ENCODE assay signal across 20 cellular contexts in the genomic region with DNA sequence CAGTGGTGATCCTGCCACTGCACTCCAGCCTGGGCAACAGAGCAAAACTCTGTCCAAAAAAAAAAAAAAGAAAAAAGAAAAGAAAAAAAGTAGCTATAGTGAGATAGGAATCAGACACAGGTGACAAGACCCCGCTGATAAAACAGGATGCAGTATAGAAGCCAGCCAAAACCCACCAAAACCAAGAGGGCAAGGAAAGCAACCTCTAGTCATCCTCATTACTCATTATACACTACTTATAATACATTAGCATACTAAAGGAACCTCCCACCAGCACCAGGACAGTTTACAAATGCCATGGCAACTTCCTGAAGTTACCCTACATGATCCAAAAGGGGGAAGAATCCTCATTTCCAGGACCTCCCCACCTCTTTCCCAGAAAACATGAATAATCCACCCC. TPM values are rescaled to one million over a fixed set of nuclear protein-coding genes. Genes with fewer than 3 reads are reported as not detected.
DNase-seq lines count a peak whose midpoint lies in the region; ATAC-seq and TF ChIP-seq lines count a peak whose summit lies in the region.
"Had no signal": no experiment of that assay in that cellular context is flagged by ENCODE, and none has a peak within 500 bp of the region (broad histone marks: within the 10 kb centered on the region; RNA-seq: fewer than 3 reads in every experiment).

No MANE protein-coding gene starts in this region.

- WGBS in right cardiac atrium, result 91% methylated on average over 1 of the region's 1 CpG

- H3K27ac ChIP-seq in caudate nucleus (ENCODE audit: low read depth, low read length), result peak overlapping the region; percentile 77
- H3K27ac ChIP-seq in right cardiac atrium (ENCODE audit: low read length), result no peak overlapping the region
- peak overlapping the region in 1 of 2 donors; percentile 57 for H3K27ac ChIP-seq in uterus
- H3K27ac ChIP-seq: C4-2B, HL-60 had no signal

- DNase-seq in activated T-cell treated with anti-CD3 and anti-CD28 coated beads, Interleukin-2, amount 50 U/mL, for 4 hours, result no peak
- DNase-seq in activated T-cell treated with anti-CD3 and anti-CD28 coated beads, Interleukin-2, amount 50 U/mL, for 48 hours, result no peak
- DNase-seq in T-helper 17 cell (no peak), caudate nucleus (lab: John Stamatoyannopoulos, UW) (no peak), right cardiac atrium (no peak), uterus (no peak)
- DNase-seq: ACHN, AML-193, Caco-2, GF-D8, NCI-H1436, NCI-H1930, NCI-H226, NCI-H524, SHP77 treated with DMSO at 0.1 percent for 48 hours had no signal

- H3K9me3 ChIP-seq in T-helper 17 cell (ENCODE audit: control insufficient read depth, low read length, poor library complexity, severe bottlenecking), result no peaks in the 10 kb centered on the region
- no peaks in the 10 kb centered on the region for H3K9me3 ChIP-seq in right cardiac atrium (ENCODE audit: control insufficient read depth, low read length)
- no peaks in the 10 kb centered on the region for H3K9me3 ChIP-seq in uterus
- H3K9me3 ChIP-seq: Caco-2 had no signal

- no peaks in the 10 kb centered on the region for H3K36me3 ChIP-seq in uterus

- no peaks in the 10 kb centered on the region for H3K27me3 ChIP-seq in right cardiac atrium (ENCODE audit: control insufficient read depth, insufficient read depth)
- H3K27me3 ChIP-seq in uterus, result no peaks in the 10 kb centered on the region

- TF ChIP-seq POLR2A in uterus (IDR thresholded peaks at IDR 0.05), result no peak

- peak; percentile 31 to 38 for ATAC-seq in activated T-cell treated with anti-CD3 and anti-CD28 coated beads, Interleukin-2, amount 50 U/mL, for 4 hours
- no peak for ATAC-seq in T-helper 17 cell
- ATAC-seq in GM21619 (IDR thresholded peaks at IDR 0.05; ENCODE audit: unreplicated experiment), result no peak
- ATAC-seq in right cardiac atrium, result no peak
- ATAC-seq: HCT116 had no signal

- H3K27ac Mint-ChIP-seq in T-helper 17 cell, result peak overlapping the region; percentile 59
- peak overlapping the region; percentile 91 for H3K27ac Mint-ChIP-seq in stimulated activated naive CD8-positive, alpha-beta T cell treated with anti-CD3 and anti-CD28 coated beads, Interleukin-15, Interleukin-2, amounts not matched to agents 100 ng/mL and 50 ng/mL, for 24 hours

- H3K9me3 Mint-ChIP-seq in activated T-cell treated with anti-CD3 and anti-CD28 coated beads, Interleukin-2, amount 50 U/mL, for 4 hours, result no peaks in the 10 kb centered on the region
- no peaks in the 10 kb centered on the region for H3K9me3 Mint-ChIP-seq in stimulated activated naive CD8-positive, alpha-beta T cell treated with anti-CD3 and anti-CD28 coated beads, Interleukin-15, Interleukin-2, amounts not matched to agents 100 ng/mL and 50 ng/mL, for 24 hours

- H3K4me1 Mint-ChIP-seq in activated T-cell treated with anti-CD3 and anti-CD28 coated beads, Interleukin-2, amount 50 U/mL, for 4 hours (ENCODE audit: low read depth), result peaks cover 10% of the 10 kb centered on the region
- peaks cover 10% of the 10 kb centered on the region for H3K4me1 Mint-ChIP-seq in T-helper 17 cell
- peaks cover 22% of the 10 kb centered on the region for H3K4me1 Mint-ChIP-seq in stimulated activated naive CD8-positive, alpha-beta T cell treated with anti-CD3 and anti-CD28 coated beads, Interleukin-15, Interleukin-2, amounts not matched to agents 100 ng/mL and 50 ng/mL, for 24 hours (ENCODE audit: low read depth)

- no peaks in the 10 kb centered on the region for H3K36me3 Mint-ChIP-seq in activated T-cell treated with anti-CD3 and anti-CD28 coated beads, Interleukin-2, amount 50 U/mL, for 4 hours (ENCODE audit: insufficient read depth)
- no peaks in the 10 kb centered on the region for H3K36me3 Mint-ChIP-seq in T-helper 17 cell (ENCODE audit: low read depth)
- no peaks in the 10 kb centered on the region for H3K36me3 Mint-ChIP-seq in stimulated activated naive CD8-positive, alpha-beta T cell treated with anti-CD3 and anti-CD28 coated beads, Interleukin-15, Interleukin-2, amounts not matched to agents 100 ng/mL and 50 ng/mL, for 24 hours (ENCODE audit: low read depth)

- intact Hi-C loops in right cardiac atrium (cut with DNase I), result no loop called here
- intact Hi-C loops in uterus (cut with DNase I; ENCODE audit: low total_unique reads), result no loop called here

- H3K4me3 Mint-ChIP-seq in activated T-cell treated with anti-CD3 and anti-CD28 coated beads, Interleukin-2, amount 50 U/mL, for 4 hours, result no peak overlapping the region
- no peak overlapping the region for H3K4me3 Mint-ChIP-seq in T-helper 17 cell
- peak overlapping the region; percentile 28 for H3K4me3 Mint-ChIP-seq in stimulated activated naive CD8-positive, alpha-beta T cell treated with anti-CD3 and anti-CD28 coated beads, Interleukin-15, Interleukin-2, amounts not matched to agents 100 ng/mL and 50 ng/mL, for 24 hours

- H3K4me1 ChIP-seq in right cardiac atrium (ENCODE audit: control insufficient read depth, insufficient read depth, low read length) (no peaks in the 10 kb centered on the region), uterus (no peaks in the 10 kb centered on the region)

- no peaks in the 10 kb centered on the region for H3K27me3 Mint-ChIP-seq in activated T-cell treated with anti-CD3 and anti-CD28 coated beads, Interleukin-2, amount 50 U/mL, for 4 hours (ENCODE audit: low read depth)
- no peaks in the 10 kb centered on the region for H3K27me3 Mint-ChIP-seq in T-helper 17 cell
- no peaks in the 10 kb centered on the region for H3K27me3 Mint-ChIP-seq in stimulated activated naive CD8-positive, alpha-beta T cell treated with anti-CD3 and anti-CD28 coated beads, Interleukin-15, Interleukin-2, amounts not matched to agents 100 ng/mL and 50 ng/mL, for 24 hours

- H3K4me3 ChIP-seq in right cardiac atrium (ENCODE audit: low read length), result no peak overlapping the region
- no peak overlapping the region for H3K4me3 ChIP-seq in uterus

- TF ChIP-seq CTCF in uterus (IDR thresholded peaks at IDR 0.05), result no peak

RNA-seq across cellular contexts. Expression of a gene that starts 35.5 kb away (rescaled TPM):
- 10 to 100 TPM; 12.3 to 14.1 (median 14.1) TPM for total RNA-seq in activated T-cell treated with anti-CD3 and anti-CD28 coated beads, Interleukin-2, amount 50 U/mL, for 4 hours
- total RNA-seq in T-helper 17 cell (10 to 100 TPM; 33.6 to 44.5 TPM), right cardiac atrium (10 to 100 TPM; 23.5 to 25.8 (median 24.9) TPM), uterus (10 to 100 TPM; 30.2 to 59.7 (median 56.8) TPM)
- 15.8 TPM for polyA plus RNA-seq in right cardiac atrium

Comparison
In these comparisons a context has a peak if more than half of its experiments do, and no peak if none do; other contexts are left out.
1. ATAC-seq: peak in activated T-cell treated with anti-CD3 and anti-CD28 coated beads, Interleukin-2, amount 50 U/mL, for 4 hours (2 of 2); none in T-helper 17 cell (single experiment), GM21619 (single experiment) and right cardiac atrium (0 of 2).